8 cellular contexts compared by ENCODE assay signal in the genomic region with DNA sequence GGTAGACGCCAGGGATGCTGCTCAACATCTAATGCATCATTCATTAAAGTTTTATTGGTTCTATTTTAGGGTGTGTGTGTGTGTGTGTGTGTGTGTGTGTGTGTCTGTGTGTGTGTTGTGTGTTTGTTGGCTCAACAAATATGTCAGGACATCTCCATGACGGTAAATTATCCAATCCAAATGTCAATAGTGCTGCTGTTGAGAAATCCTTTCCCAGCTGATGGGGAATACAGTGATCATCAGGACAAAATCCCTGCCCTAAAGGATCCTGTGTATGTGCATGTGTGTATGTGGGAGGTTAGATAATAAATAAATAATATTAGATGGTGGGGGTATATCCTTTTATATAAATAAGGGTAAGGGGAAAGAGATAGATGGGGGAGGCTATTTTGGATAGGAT. TPM values are rescaled to one million over a fixed set of nuclear protein-coding genes. Genes with fewer than 3 reads are reported as not detected.
"Had no signal": no experiment of that assay in that cellular context is flagged by ENCODE, and none has a peak within 500 bp of the region (broad histone marks: within the 10 kb centered on the region; RNA-seq: fewer than 3 reads in every experiment).

No MANE protein-coding gene starts in this region.

- ATAC-seq: HCT116, K562 had no signal

- H3K36me3 ChIP-seq: HAP-1 had no signal

- DNase-seq: GM23248, GOT3, H7, HFFc6 had no signal

- H3K9me3 ChIP-seq: HAP-1 had no signal

- H3K4me3 ChIP-seq: GM23248, HAP-1, K562 had no signal

- H3K4me1 ChIP-seq: HAP-1 had no signal

- H3K27ac ChIP-seq: GM23248, HL-60 had no signal

RNA-seq across cellular contexts. Expression of a gene that starts 59.6 kb away (rescaled TPM):
- total RNA-seq: K562 had no signal
